Comparison of ENCODE assay signal across 10 cellular contexts in the genomic region with DNA sequence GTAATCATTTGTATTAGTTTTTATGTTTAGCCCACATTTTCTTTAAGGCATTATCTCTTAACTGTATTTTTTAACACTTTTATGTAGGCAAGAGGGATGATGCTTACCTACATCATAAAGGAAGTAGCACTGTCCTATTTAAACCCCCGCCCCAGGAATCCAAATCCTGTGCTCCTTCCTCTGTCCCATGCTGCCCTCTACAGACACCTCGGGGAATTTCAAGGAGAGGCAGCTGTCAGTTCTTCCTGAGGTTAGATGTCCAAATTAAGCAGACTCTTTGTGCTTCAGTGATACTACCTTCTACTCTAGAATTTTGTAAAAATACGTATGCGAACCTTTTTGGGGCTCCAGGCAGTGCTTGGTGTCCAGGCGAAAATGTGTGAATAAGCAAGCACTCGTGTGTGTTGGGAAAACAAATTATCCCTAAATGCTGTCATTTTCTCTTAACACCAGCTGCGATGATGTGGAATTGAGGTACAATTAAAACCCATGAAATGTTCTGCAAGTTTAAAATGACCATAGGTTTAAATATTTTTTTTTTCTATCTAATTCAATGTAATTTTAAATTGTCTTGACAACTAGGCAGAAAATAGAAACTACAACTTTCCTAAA. TPM values are rescaled to one million over a fixed set of nuclear protein-coding genes. Genes with fewer than 3 reads are reported as not detected.
A peak's percentile ranks its signal among the peaks of the same experiment; 100 is the strongest.
DNase-seq lines count a peak whose midpoint lies in the region; ATAC-seq and TF ChIP-seq lines count a peak whose summit lies in the region.
"Had no signal": no experiment of that assay in that cellular context is flagged by ENCODE, and none has a peak within 500 bp of the region (broad histone marks: within the 10 kb centered on the region; RNA-seq: fewer than 3 reads in every experiment).

No MANE protein-coding gene starts in this region.

- peaks cover 7% of the 10 kb centered on the region; the same call in 1 of the 2 replicates for H3K27me3 ChIP-seq in BE2C

- H3K36me3 ChIP-seq in BE2C = no peaks in the 10 kb centered on the region

- H3K9me3 ChIP-seq in BE2C = no peaks in the 10 kb centered on the region

- peak; percentile 64 for DNase-seq in BE2C
- DNase-seq in GM03348 (ENCODE audit: low spot score) = peak; percentile 74
- DNase-seq in NCI-H460 (ENCODE audit: extremely low read depth, low read depth) = peak; percentile 68
- DNase-seq in cerebellum (ENCODE audit: low spot score) = peak; percentile 7
- peak; percentile 25 for DNase-seq in stimulated activated CD4-positive, alpha-beta T cell treated with anti-CD3 and anti-CD28 coated beads, Interleukin-12 subunit alpha, Interleukin-12 subunit beta, amount 100 ng/mL, for 4 hours
- no peak for DNase-seq in NCI-H1092 treated with DMSO at 0.1 percent for 48 hours (lab: John Stamatoyannopoulos, UW)
- DNase-seq: naive B cell had no signal

- H3K4me3 ChIP-seq in BE2C (ENCODE audit: low read depth, low read length) = no peak overlapping the region

- no peaks in the 10 kb centered on the region for H3K4me1 ChIP-seq in BE2C

- ATAC-seq in GM21423 (IDR thresholded peaks at IDR 0.05; ENCODE audit: unreplicated experiment) = no peak
- ATAC-seq in HG03025 (IDR thresholded peaks at IDR 0.05; ENCODE audit: low FRiP score, unreplicated experiment) = no peak

- TF ChIP-seq CTCF in BE2C (IDR thresholded peaks at IDR 0.05; ENCODE audit: low read depth, low read length) = peak; percentile 88

RNA-seq across cellular contexts. Expression of gene CRCT1, which starts 19.2 kb away (rescaled TPM):
- not detected for polyA plus RNA-seq in BE2C (2012; ENCODE audit: insufficient read depth, insufficient read length, low read depth)
- total RNA-seq in NCI-H460 (2014; rRNA removed; shearing (Covaris generic)) = not detected in 2 replicates
- polyA plus RNA-seq in NCI-H460 (2014; cell fraction: nucleus; rRNA removed) = not detected in 2 replicates
- not detected for total RNA-seq in cerebellum
- total RNA-seq: T-helper 1 cell treated with Interleukin-12 subunit alpha and Interleukin-12 subunit beta and Interleukin-4 antibody, amounts not matched to agents 30 ng/mL and 1 ng/mL, for 36 hours had no signal

RNA-seq across cellular contexts. Expression of gene LCE5A, which starts 22.8 kb away (rescaled TPM):
- polyA plus RNA-seq in BE2C (2012; ENCODE audit: insufficient read depth, insufficient read length, low read depth) = not detected
- total RNA-seq in NCI-H460 (2014; rRNA removed; shearing (Covaris generic)) = not detected in 2 replicates
- polyA plus RNA-seq in NCI-H460 (2014; cell fraction: nucleus; rRNA removed) = not detected in 2 replicates
- total RNA-seq in cerebellum = not detected
- total RNA-seq: T-helper 1 cell treated with Interleukin-12 subunit alpha and Interleukin-12 subunit beta and Interleukin-4 antibody, amounts not matched to agents 30 ng/mL and 1 ng/mL, for 36 hours had no signal

RNA-seq across cellular contexts. Expression of gene LCE3E, which starts 33.1 kb away (rescaled TPM):
- polyA plus RNA-seq in BE2C (2012; ENCODE audit: insufficient read depth, insufficient read length, low read depth) = not detected
- not detected in 2 replicates for total RNA-seq in NCI-H460 (2014; rRNA removed; shearing (Covaris generic))
- not detected in 2 replicates for polyA plus RNA-seq in NCI-H460 (2014; cell fraction: nucleus; rRNA removed)
- not detected for total RNA-seq in cerebellum
- total RNA-seq: T-helper 1 cell treated with Interleukin-12 subunit alpha and Interleukin-12 subunit beta and Interleukin-4 antibody, amounts not matched to agents 30 ng/mL and 1 ng/mL, for 36 hours had no signal

RNA-seq across cellular contexts. Expression of gene LCE3D, which starts 46.9 kb away (rescaled TPM):
- not detected for polyA plus RNA-seq in BE2C (2012; ENCODE audit: insufficient read depth, insufficient read length, low read depth)
- total RNA-seq in NCI-H460 (2014; rRNA removed; shearing (Covaris generic)) = not detected in 2 replicates
- not detected in 2 replicates for polyA plus RNA-seq in NCI-H460 (2014; cell fraction: nucleus; rRNA removed)
- not detected for total RNA-seq in cerebellum
- total RNA-seq: T-helper 1 cell treated with Interleukin-12 subunit alpha and Interleukin-12 subunit beta and Interleukin-4 antibody, amounts not matched to agents 30 ng/mL and 1 ng/mL, for 36 hours had no signal
